In genomic region chr10:89555688-89556445, GRCh38 we compare ENCODE assay signal across 1 cellular context.
TF ChIP-seq lines count a peak whose summit lies in the region.

No MANE protein-coding gene starts in this region.

TF ChIP-seq in K562, 482 proteins besides CTCF, POLR2A, EP300 and RAD21 (continued from another document):
- TF ChIP-seq, protein P1, sequence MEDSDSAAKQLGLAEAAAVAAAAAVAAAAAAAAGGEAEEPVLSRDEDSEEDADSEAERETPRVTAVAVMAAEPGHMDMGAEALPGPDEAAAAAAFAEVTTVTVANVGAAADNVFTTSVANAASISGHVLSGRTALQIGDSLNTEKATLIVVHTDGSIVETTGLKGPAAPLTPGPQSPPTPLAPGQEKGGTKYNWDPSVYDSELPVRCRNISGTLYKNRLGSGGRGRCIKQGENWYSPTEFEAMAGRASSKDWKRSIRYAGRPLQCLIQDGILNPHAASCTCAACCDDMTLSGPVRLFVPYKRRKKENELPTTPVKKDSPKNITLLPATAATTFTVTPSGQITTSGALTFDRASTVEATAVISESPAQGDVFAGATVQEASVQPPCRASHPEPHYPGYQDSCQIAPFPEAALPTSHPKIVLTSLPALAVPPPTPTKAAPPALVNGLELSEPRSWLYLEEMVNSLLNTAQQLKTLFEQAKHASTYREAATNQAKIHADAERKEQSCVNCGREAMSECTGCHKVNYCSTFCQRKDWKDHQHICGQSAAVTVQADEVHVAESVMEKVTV (CRISPR knock-in tag; IDR thresholded peaks at IDR 0.05): no peak
- TF ChIP-seq, protein P2, sequence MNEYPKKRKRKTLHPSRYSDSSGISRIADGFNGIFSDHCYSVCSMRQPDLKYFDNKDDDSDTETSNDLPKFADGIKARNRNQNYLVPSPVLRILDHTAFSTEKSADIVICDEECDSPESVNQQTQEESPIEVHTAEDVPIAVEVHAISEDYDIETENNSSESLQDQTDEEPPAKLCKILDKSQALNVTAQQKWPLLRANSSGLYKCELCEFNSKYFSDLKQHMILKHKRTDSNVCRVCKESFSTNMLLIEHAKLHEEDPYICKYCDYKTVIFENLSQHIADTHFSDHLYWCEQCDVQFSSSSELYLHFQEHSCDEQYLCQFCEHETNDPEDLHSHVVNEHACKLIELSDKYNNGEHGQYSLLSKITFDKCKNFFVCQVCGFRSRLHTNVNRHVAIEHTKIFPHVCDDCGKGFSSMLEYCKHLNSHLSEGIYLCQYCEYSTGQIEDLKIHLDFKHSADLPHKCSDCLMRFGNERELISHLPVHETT (CRISPR knock-in tag; conservative IDR thresholded peaks at IDR 0.05 in 1 of 2, IDR thresholded peaks at IDR 0.05 in 1 of 2): no peak
- no peak for TF ChIP-seq DPF2 (IDR thresholded peaks at IDR 0.05)
- TF ChIP-seq RBBP5 (IDR thresholded peaks at IDR 0.05; ENCODE audit: borderline replicate concordance, insufficient read depth, low read length, poor library complexity, severe bottlenecking): no peak
- no peak for TF ChIP-seq SMAD4 (CRISPR knock-in tag; conservative IDR thresholded peaks at IDR 0.05)
- TF ChIP-seq ETV5 (CRISPR knock-in tag; IDR thresholded peaks at IDR 0.05; ENCODE audit: low read depth): no peak
- no peak for TF ChIP-seq ZNF277 (CRISPR knock-in tag; IDR thresholded peaks at IDR 0.05; ENCODE audit: borderline replicate concordance)
